In genomic region chr10:86757110-86757790, GRCh38 we compare ENCODE assay signal across 1 cellular context.
TF ChIP-seq lines count a peak whose summit lies in the region.

No MANE protein-coding gene starts in this region.

TF ChIP-seq in HepG2, 621 proteins besides CTCF, POLR2A, EP300 and RAD21 (continued from another document and continues in another):
- TF ChIP-seq, protein P1, sequence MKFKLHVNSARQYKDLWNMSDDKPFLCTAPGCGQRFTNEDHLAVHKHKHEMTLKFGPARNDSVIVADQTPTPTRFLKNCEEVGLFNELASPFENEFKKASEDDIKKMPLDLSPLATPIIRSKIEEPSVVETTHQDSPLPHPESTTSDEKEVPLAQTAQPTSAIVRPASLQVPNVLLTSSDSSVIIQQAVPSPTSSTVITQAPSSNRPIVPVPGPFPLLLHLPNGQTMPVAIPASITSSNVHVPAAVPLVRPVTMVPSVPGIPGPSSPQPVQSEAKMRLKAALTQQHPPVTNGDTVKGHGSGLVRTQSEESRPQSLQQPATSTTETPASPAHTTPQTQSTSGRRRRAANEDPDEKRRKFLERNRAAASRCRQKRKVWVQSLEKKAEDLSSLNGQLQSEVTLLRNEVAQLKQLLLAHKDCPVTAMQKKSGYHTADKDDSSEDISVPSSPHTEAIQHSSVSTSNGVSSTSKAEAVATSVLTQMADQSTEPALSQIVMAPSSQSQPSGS (CRISPR knock-in tag; IDR thresholded peaks at IDR 0.05), result 0 out of 2 replicates have a peak, but pooled peaks have one; percentile 4
- 0 out of 2 replicates have a peak, but pooled peaks have one; percentile 15 for TF ChIP-seq PRDM15 (CRISPR knock-in tag; IDR thresholded peaks at IDR 0.05)
- TF ChIP-seq MAF1 (CRISPR knock-in tag; IDR thresholded peaks at IDR 0.05; ENCODE audit: borderline replicate concordance), result no peak
- TF ChIP-seq KDM2A (CRISPR knock-in tag; IDR thresholded peaks at IDR 0.05; ENCODE audit: borderline replicate concordance, low read depth), result peak; percentile 22; the same call in 1 of the 2 replicates
- TF ChIP-seq ZSCAN30 (CRISPR knock-in tag; IDR thresholded peaks at IDR 0.05), result 0 out of 2 replicates have a peak, but pooled peaks have one; percentile 27
- 0 out of 2 replicates have a peak, but pooled peaks have one; percentile 41 for TF ChIP-seq SNAI1 (CRISPR knock-in tag; IDR thresholded peaks at IDR 0.05; ENCODE audit: borderline replicate concordance)
- TF ChIP-seq SAP130 (CRISPR knock-in tag; IDR thresholded peaks at IDR 0.05; ENCODE audit: low read depth), result peak; percentile 29; the same call in 1 of the 2 replicates
- TF ChIP-seq PHF8 (CRISPR knock-in tag; IDR thresholded peaks at IDR 0.05), result peak; percentile 62
- 0 out of 2 replicates have a peak, but pooled peaks have one; percentile 33 for TF ChIP-seq ZNF362 (CRISPR knock-in tag; IDR thresholded peaks at IDR 0.05; ENCODE audit: borderline replicate concordance)
- peak; percentile 68; the same call in 1 of the 2 replicates for TF ChIP-seq ZNF782 (CRISPR knock-in tag; IDR thresholded peaks at IDR 0.05; ENCODE audit: borderline replicate concordance)
- TF ChIP-seq ZFX (CRISPR knock-in tag; IDR thresholded peaks at IDR 0.05; ENCODE audit: low read depth), result 0 out of 2 replicates have a peak, but pooled peaks have one; percentile 16
- peak; percentile 60; the same call in 1 of the 2 replicates for TF ChIP-seq KMT2A (CRISPR knock-in tag; IDR thresholded peaks at IDR 0.05)
- TF ChIP-seq BCL6 (CRISPR knock-in tag; IDR thresholded peaks at IDR 0.05), result 0 out of 2 replicates have a peak, but pooled peaks have one; percentile 5
- TF ChIP-seq TBL1XR1 (IDR thresholded peaks at IDR 0.05; ENCODE audit: borderline replicate concordance, low read length, partially characterized antibody), result no peak
- TF ChIP-seq, protein P2, sequence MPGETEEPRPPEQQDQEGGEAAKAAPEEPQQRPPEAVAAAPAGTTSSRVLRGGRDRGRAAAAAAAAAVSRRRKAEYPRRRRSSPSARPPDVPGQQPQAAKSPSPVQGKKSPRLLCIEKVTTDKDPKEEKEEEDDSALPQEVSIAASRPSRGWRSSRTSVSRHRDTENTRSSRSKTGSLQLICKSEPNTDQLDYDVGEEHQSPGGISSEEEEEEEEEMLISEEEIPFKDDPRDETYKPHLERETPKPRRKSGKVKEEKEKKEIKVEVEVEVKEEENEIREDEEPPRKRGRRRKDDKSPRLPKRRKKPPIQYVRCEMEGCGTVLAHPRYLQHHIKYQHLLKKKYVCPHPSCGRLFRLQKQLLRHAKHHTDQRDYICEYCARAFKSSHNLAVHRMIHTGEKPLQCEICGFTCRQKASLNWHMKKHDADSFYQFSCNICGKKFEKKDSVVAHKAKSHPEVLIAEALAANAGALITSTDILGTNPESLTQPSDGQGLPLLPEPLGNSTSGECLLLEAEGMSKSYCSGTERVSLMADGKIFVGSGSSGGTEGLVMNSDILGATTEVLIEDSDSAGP (CRISPR knock-in tag; IDR thresholded peaks at IDR 0.05; ENCODE audit: borderline replicate concordance), result 0 out of 2 replicates have a peak, but pooled peaks have one; percentile 21
- no peak for TF ChIP-seq TCF12 (IDR thresholded peaks at IDR 0.05)
- TF ChIP-seq TCF12 (CRISPR knock-in tag; IDR thresholded peaks at IDR 0.05), result 0 out of 2 replicates have a peak, but pooled peaks have one; percentile 27
- TF ChIP-seq FOSL2 (CRISPR knock-in tag; IDR thresholded peaks at IDR 0.05), result no peak
- TF ChIP-seq AGO2 (optimal IDR thresholded peaks at IDR 0.05; ENCODE audit: low read depth, low read length), result peak; percentile 21
- TF ChIP-seq ZSCAN22 (CRISPR knock-in tag; IDR thresholded peaks at IDR 0.05), result no peak
- TF ChIP-seq, protein P3, sequence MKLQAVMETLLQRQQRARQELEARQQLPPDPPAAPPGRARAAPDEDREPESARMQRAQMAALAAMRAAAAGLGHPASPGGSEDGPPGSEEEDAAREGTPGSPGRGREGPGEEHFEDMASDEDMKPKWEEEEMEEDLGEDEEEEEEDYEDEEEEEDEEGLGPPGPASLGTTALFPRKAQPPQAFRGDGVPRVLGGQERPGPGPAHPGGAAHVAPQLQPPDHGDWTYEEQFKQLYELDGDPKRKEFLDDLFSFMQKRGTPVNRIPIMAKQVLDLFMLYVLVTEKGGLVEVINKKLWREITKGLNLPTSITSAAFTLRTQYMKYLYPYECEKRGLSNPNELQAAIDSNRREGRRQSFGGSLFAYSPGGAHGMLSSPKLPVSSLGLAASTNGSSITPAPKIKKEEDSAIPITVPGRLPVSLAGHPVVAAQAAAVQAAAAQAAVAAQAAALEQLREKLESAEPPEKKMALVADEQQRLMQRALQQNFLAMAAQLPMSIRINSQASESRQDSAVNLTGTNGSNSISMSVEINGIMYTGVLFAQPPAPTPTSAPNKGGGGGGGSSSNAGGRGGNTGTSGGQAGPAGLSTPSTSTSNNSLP (IDR thresholded peaks at IDR 0.05; ENCODE audit: low read depth, low read length), result no peak
- TF ChIP-seq, protein P4, sequence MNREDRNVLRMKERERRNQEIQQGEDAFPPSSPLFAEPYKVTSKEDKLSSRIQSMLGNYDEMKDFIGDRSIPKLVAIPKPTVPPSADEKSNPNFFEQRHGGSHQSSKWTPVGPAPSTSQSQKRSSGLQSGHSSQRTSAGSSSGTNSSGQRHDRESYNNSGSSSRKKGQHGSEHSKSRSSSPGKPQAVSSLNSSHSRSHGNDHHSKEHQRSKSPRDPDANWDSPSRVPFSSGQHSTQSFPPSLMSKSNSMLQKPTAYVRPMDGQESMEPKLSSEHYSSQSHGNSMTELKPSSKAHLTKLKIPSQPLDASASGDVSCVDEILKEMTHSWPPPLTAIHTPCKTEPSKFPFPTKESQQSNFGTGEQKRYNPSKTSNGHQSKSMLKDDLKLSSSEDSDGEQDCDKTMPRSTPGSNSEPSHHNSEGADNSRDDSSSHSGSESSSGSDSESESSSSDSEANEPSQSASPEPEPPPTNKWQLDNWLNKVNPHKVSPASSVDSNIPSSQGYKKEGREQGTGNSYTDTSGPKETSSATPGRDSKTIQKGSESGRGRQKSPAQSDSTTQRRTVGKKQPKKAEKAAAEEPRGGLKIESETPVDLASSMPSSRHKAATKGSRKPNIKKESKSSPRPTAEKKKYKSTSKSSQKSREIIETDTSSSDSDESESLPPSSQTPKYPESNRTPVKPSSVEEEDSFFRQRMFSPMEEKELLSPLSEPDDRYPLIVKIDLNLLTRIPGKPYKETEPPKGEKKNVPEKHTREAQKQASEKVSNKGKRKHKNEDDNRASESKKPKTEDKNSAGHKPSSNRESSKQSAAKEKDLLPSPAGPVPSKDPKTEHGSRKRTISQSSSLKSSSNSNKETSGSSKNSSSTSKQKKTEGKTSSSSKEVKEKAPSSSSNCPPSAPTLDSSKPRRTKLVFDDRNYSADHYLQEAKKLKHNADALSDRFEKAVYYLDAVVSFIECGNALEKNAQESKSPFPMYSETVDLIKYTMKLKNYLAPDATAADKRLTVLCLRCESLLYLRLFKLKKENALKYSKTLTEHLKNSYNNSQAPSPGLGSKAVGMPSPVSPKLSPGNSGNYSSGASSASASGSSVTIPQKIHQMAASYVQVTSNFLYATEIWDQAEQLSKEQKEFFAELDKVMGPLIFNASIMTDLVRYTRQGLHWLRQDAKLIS (CRISPR knock-in tag; IDR thresholded peaks at IDR 0.05), result no peak
- peak; percentile 64 for TF ChIP-seq ATF7 (IDR thresholded peaks at IDR 0.05)
- no peak for TF ChIP-seq ATF7 (CRISPR knock-in tag; IDR thresholded peaks at IDR 0.05)
- 0 out of 2 replicates have a peak, but pooled peaks have one; percentile 13 for TF ChIP-seq ISL2 (CRISPR knock-in tag; IDR thresholded peaks at IDR 0.05)
- TF ChIP-seq ZNF331 (CRISPR knock-in tag; IDR thresholded peaks at IDR 0.05), result no peak
- TF ChIP-seq ARNT (IDR thresholded peaks at IDR 0.05), result no peak
- TF ChIP-seq, protein P5, sequence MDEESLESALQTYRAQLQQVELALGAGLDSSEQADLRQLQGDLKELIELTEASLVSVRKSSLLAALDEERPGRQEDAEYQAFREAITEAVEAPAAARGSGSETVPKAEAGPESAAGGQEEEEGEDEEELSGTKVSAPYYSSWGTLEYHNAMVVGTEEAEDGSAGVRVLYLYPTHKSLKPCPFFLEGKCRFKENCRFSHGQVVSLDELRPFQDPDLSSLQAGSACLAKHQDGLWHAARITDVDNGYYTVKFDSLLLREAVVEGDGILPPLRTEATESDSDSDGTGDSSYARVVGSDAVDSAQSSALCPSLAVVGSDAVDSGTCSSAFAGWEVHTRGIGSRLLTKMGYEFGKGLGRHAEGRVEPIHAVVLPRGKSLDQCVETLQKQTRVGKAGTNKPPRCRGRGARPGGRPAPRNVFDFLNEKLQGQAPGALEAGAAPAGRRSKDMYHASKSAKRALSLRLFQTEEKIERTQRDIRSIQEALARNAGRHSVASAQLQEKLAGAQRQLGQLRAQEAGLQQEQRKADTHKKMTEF (CRISPR knock-in tag; IDR thresholded peaks at IDR 0.05), result peak; percentile 27; the same call in 1 of the 2 replicates
- TF ChIP-seq SMAD3 (CRISPR knock-in tag; IDR thresholded peaks at IDR 0.05), result 0 out of 2 replicates have a peak, but pooled peaks have one; percentile 15
- TF ChIP-seq SP1 (IDR thresholded peaks at IDR 0.05), result no peak
- TF ChIP-seq SP1 (CRISPR knock-in tag; IDR thresholded peaks at IDR 0.05), result 0 out of 2 replicates have a peak, but pooled peaks have one; percentile 24
- no peak for TF ChIP-seq AKNA (CRISPR knock-in tag; IDR thresholded peaks at IDR 0.05; ENCODE audit: borderline replicate concordance)
- no peak for TF ChIP-seq SAFB2 (CRISPR knock-in tag; IDR thresholded peaks at IDR 0.05; ENCODE audit: borderline replicate concordance, low read depth)
- TF ChIP-seq, protein P6, sequence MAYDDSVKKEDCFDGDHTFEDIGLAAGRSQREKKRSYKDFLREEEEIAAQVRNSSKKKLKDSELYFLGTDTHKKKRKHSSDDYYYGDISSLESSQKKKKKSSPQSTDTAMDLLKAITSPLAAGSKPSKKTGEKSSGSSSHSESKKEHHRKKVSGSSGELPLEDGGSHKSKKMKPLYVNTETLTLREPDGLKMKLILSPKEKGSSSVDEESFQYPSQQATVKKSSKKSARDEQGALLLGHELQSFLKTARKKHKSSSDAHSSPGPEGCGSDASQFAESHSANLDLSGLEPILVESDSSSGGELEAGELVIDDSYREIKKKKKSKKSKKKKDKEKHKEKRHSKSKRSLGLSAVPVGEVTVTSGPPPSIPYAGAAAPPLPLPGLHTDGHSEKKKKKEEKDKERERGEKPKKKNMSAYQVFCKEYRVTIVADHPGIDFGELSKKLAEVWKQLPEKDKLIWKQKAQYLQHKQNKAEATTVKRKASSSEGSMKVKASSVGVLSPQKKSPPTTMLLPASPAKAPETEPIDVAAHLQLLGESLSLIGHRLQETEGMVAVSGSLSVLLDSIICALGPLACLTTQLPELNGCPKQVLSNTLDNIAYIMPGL (CRISPR knock-in tag; IDR thresholded peaks at IDR 0.05; ENCODE audit: borderline replicate concordance in 1 of 2, low read depth in 1 of 2), result peak; percentile 19 to 27; a peak in 1 of 4 replicates
- TF ChIP-seq POGZ (CRISPR knock-in tag; IDR thresholded peaks at IDR 0.05), result no peak
